8 cellular contexts compared by ENCODE assay signal in genomic region chrX:19747672-19748610, GRCh38.
DNase-seq lines count a peak whose midpoint lies in the region; ATAC-seq, FAIRE-seq and TF ChIP-seq lines count a peak whose summit lies in the region.

No MANE protein-coding gene starts in this region.

- H3K27me3 Mint-ChIP-seq in effector memory CD8-positive, alpha-beta T cell: no peaks in the 10 kb centered on the region

- peaks cover 57 to 68% of the 10 kb centered on the region in 2 donors for H3K4me1 Mint-ChIP-seq in effector memory CD8-positive, alpha-beta T cell (ENCODE audit: low read depth in 2 of 2)

- H3K9me3 Mint-ChIP-seq in effector memory CD8-positive, alpha-beta T cell: no peaks in the 10 kb centered on the region

- peaks cover 42% of the 10 kb centered on the region for H3K36me3 Mint-ChIP-seq in effector memory CD8-positive, alpha-beta T cell (ENCODE audit: insufficient read depth)

- no peak for TF ChIP-seq POLR2A in GM12892 (IDR thresholded peaks at IDR 0.05; ENCODE audit: low read depth, low read length)

- FAIRE-seq in GM12892 (lab: Jason Lieb, UNC) (peak; percentile 99), kidney (lab: Jason Lieb, UNC) (no peak)

- intact Hi-C loops in kidney (cut with DNase I): loop anchor here (10.0 kb wide), 1 partner anchor 137 kb away; the partner anchor contains the start of gene SH3KBP1

- DNase-seq in GM12892 (ENCODE audit: insufficient read length) (no peak), kidney (no peak), NCI-H526 (lab: John Stamatoyannopoulos, UW) (no peak), EL (no peak)
- DNase-seq in activated CD4-positive, CD25-positive, alpha-beta regulatory T cell treated with anti-CD3 and anti-CD28 coated beads, Interleukin-2, amount 50 U/mL, for 16 hours (ENCODE audit: low read depth, low spot score): peak; percentile 53
- DNase-seq in effector memory CD8-positive, alpha-beta T cell: peak; percentile 65 to 74 (median 67)
- peak; percentile 30 for DNase-seq in stimulated activated CD8-positive, alpha-beta memory T cell treated with anti-CD3 and anti-CD28 coated beads, Interleukin-7, amount 100 ng/mL, for 24 hours (ENCODE audit: low read depth)

- no peak overlapping the region for H3K9ac ChIP-seq in kidney (ENCODE audit: low read length in 2 of 2)

- H3K27ac Mint-ChIP-seq in effector memory CD8-positive, alpha-beta T cell: peak overlapping the region; percentile 95 to 96

- peak; percentile 33 for ATAC-seq in HG03103 (IDR thresholded peaks at IDR 0.05; ENCODE audit: low read depth, unreplicated experiment)
- peak; percentile 75 for ATAC-seq in effector memory CD8-positive, alpha-beta T cell (replicated peaks)

- no peak overlapping the region for H3K27ac ChIP-seq in kidney (ENCODE audit: low read depth in 2 of 2, low read length in 2 of 2)

- peaks cover 0 to 7% of the 10 kb centered on the region in 2 donors for H3K4me1 ChIP-seq in kidney (ENCODE audit: control insufficient read depth in 1 of 2, insufficient read depth in 1 of 2, low read depth in 1 of 2, low read length in 2 of 2)

- H3K36me3 ChIP-seq in kidney (ENCODE audit: control insufficient read depth in 1 of 2, insufficient read depth in 2 of 2, low read length in 2 of 2): no peaks in the 10 kb centered on the region

- no peak overlapping the region for H3K4me3 ChIP-seq in kidney (ENCODE audit: low read length in 2 of 2)

- H3K9me3 ChIP-seq in kidney (ENCODE audit: control insufficient read depth in 1 of 2, low read length in 2 of 2): peaks cover 0 to 3% of the 10 kb centered on the region in 2 donors

- TF ChIP-seq CTCF in kidney (IDR thresholded peaks at IDR 0.05; ENCODE audit: borderline replicate concordance, extremely low read depth, insufficient read depth): no peak

- H3K4me3 Mint-ChIP-seq in effector memory CD8-positive, alpha-beta T cell: peak overlapping the region; percentile 57 to 70

Comparison
In these comparisons a context has a peak if more than half of its experiments do, and no peak if none do; other contexts are left out.
1. DNase-seq: peak in activated CD4-positive, CD25-positive, alpha-beta regulatory T cell treated with anti-CD3 and anti-CD28 coated beads, Interleukin-2, amount 50 U/mL, for 16 hours (single experiment), effector memory CD8-positive, alpha-beta T cell (3 of 3) and stimulated activated CD8-positive, alpha-beta memory T cell treated with anti-CD3 and anti-CD28 coated beads, Interleukin-7, amount 100 ng/mL, for 24 hours (single experiment); none in GM12892 (single experiment), kidney (single experiment), NCI-H526 (0 of 2) and EL (single experiment).